Comparison of ENCODE assay signal across 1 cellular context in genomic region chrX:20477219-20477618, GRCh38.
TF ChIP-seq lines count a peak whose summit lies in the region.

No MANE protein-coding gene starts in this region.

TF ChIP-seq in HepG2, 621 proteins besides CTCF, POLR2A, EP300 and RAD21 (continued from another document and continues in another):
- TF ChIP-seq, protein P1, sequence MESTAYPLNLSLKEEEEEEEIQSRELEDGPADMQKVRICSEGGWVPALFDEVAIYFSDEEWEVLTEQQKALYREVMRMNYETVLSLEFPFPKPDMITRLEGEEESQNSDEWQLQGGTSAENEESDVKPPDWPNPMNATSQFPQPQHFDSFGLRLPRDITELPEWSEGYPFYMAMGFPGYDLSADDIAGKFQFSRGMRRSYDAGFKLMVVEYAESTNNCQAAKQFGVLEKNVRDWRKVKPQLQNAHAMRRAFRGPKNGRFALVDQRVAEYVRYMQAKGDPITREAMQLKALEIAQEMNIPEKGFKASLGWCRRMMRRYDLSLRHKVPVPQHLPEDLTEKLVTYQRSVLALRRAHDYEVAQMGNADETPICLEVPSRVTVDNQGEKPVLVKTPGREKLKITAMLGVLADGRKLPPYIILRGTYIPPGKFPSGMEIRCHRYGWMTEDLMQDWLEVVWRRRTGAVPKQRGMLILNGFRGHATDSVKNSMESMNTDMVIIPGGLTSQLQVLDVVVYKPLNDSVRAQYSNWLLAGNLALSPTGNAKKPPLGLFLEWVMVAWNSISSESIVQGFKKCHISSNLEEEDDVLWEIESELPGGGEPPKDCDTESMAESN (CRISPR knock-in tag; conservative IDR thresholded peaks at IDR 0.05), result no peak
- TF ChIP-seq RFX1 (IDR thresholded peaks at IDR 0.05) (no peak), FOXJ3 (CRISPR knock-in tag; IDR thresholded peaks at IDR 0.05; ENCODE audit: borderline replicate concordance) (peak; percentile 71; the same call in 1 of the 2 replicates), ELF3 (CRISPR knock-in tag; IDR thresholded peaks at IDR 0.05) (peak; percentile 65; the same call in 1 of the 2 replicates), RFXANK (CRISPR knock-in tag; IDR thresholded peaks at IDR 0.05) (no peak), STAG1 (CRISPR knock-in tag; IDR thresholded peaks at IDR 0.05) (no peak; the same call in 1 of the 2 replicates), ZNF616 (CRISPR knock-in tag; IDR thresholded peaks at IDR 0.05; ENCODE audit: low read depth) (no peak), CEBPG (CRISPR knock-in tag; IDR thresholded peaks at IDR 0.05) (no peak; the same call in 1 of the 2 replicates), HOMEZ (CRISPR knock-in tag; IDR thresholded peaks at IDR 0.05; ENCODE audit: low read depth) (no peak), ZNF646 (CRISPR knock-in tag; IDR thresholded peaks at IDR 0.05) (no peak), KDM2A (CRISPR knock-in tag; IDR thresholded peaks at IDR 0.05; ENCODE audit: borderline replicate concordance, low read depth) (no peak), JUNB (CRISPR knock-in tag; IDR thresholded peaks at IDR 0.05; ENCODE audit: borderline replicate concordance) (no peak), ZMYM3 (CRISPR knock-in tag; IDR thresholded peaks at IDR 0.05) (no peak), MIER2 (CRISPR knock-in tag; IDR thresholded peaks at IDR 0.05) (no peak), TOE1 (CRISPR knock-in tag; IDR thresholded peaks at IDR 0.05) (no peak), CENPX (CRISPR knock-in tag; IDR thresholded peaks at IDR 0.05) (no peak), ZNF768 (CRISPR knock-in tag; IDR thresholded peaks at IDR 0.05) (no peak), HCFC1 (IDR thresholded peaks at IDR 0.05; ENCODE audit: low read depth, low read length) (no peak), ZNF329 (CRISPR knock-in tag; IDR thresholded peaks at IDR 0.05; ENCODE audit: low read depth) (no peak), MLX (CRISPR knock-in tag; IDR thresholded peaks at IDR 0.05) (no peak), ARNT (IDR thresholded peaks at IDR 0.05) (no peak), USF2 (IDR thresholded peaks at IDR 0.05; ENCODE audit: low read depth, low read length) (no peak), USF2 (CRISPR knock-in tag; IDR thresholded peaks at IDR 0.05; ENCODE audit: borderline replicate concordance) (no peak), MATR3 (CRISPR knock-in tag; IDR thresholded peaks at IDR 0.05) (no peak), ZFP62 (CRISPR knock-in tag; IDR thresholded peaks at IDR 0.05) (no peak), HOXD1 (CRISPR knock-in tag; IDR thresholded peaks at IDR 0.05) (no peak), DNMT1 (CRISPR knock-in tag; IDR thresholded peaks at IDR 0.05) (no peak), ZBTB1 (CRISPR knock-in tag; IDR thresholded peaks at IDR 0.05; ENCODE audit: borderline replicate concordance) (no peak), SOX6 (IDR thresholded peaks at IDR 0.05) (no peak), SOX6 (CRISPR knock-in tag; IDR thresholded peaks at IDR 0.05) (peak; percentile 68; the same call in 1 of the 2 replicates), ZBTB20 (CRISPR knock-in tag; IDR thresholded peaks at IDR 0.05; ENCODE audit: borderline replicate concordance, low read depth) (peak; percentile 51; the same call in 1 of the 2 replicates), ZNF614 (CRISPR knock-in tag; IDR thresholded peaks at IDR 0.05; ENCODE audit: borderline replicate concordance) (0 out of 2 replicates have a peak, but pooled peaks have one; percentile 23), ZNF10 (CRISPR knock-in tag; IDR thresholded peaks at IDR 0.05; ENCODE audit: borderline replicate concordance, low read depth) (no peak), ZNF607 (CRISPR knock-in tag; IDR thresholded peaks at IDR 0.05; ENCODE audit: borderline replicate concordance) (no peak), FOXK1 (CRISPR knock-in tag; IDR thresholded peaks at IDR 0.05; ENCODE audit: borderline replicate concordance, low read depth) (no peak), ZSCAN31 (CRISPR knock-in tag; IDR thresholded peaks at IDR 0.05; ENCODE audit: low read depth) (no peak), IRF1 (CRISPR knock-in tag; IDR thresholded peaks at IDR 0.05; ENCODE audit: low read depth) (no peak), SIX1 (CRISPR knock-in tag; IDR thresholded peaks at IDR 0.05; ENCODE audit: borderline replicate concordance) (no peak), THAP8 (CRISPR knock-in tag; IDR thresholded peaks at IDR 0.05; ENCODE audit: borderline replicate concordance) (no peak)
- TF ChIP-seq, protein P2, sequence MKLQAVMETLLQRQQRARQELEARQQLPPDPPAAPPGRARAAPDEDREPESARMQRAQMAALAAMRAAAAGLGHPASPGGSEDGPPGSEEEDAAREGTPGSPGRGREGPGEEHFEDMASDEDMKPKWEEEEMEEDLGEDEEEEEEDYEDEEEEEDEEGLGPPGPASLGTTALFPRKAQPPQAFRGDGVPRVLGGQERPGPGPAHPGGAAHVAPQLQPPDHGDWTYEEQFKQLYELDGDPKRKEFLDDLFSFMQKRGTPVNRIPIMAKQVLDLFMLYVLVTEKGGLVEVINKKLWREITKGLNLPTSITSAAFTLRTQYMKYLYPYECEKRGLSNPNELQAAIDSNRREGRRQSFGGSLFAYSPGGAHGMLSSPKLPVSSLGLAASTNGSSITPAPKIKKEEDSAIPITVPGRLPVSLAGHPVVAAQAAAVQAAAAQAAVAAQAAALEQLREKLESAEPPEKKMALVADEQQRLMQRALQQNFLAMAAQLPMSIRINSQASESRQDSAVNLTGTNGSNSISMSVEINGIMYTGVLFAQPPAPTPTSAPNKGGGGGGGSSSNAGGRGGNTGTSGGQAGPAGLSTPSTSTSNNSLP (IDR thresholded peaks at IDR 0.05; ENCODE audit: low read depth, low read length), result no peak
- TF ChIP-seq, protein P3, sequence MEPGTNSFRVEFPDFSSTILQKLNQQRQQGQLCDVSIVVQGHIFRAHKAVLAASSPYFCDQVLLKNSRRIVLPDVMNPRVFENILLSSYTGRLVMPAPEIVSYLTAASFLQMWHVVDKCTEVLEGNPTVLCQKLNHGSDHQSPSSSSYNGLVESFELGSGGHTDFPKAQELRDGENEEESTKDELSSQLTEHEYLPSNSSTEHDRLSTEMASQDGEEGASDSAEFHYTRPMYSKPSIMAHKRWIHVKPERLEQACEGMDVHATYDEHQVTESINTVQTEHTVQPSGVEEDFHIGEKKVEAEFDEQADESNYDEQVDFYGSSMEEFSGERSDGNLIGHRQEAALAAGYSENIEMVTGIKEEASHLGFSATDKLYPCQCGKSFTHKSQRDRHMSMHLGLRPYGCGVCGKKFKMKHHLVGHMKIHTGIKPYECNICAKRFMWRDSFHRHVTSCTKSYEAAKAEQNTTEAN (CRISPR knock-in tag; conservative IDR thresholded peaks at IDR 0.05), result no peak
- TF ChIP-seq, protein P4, sequence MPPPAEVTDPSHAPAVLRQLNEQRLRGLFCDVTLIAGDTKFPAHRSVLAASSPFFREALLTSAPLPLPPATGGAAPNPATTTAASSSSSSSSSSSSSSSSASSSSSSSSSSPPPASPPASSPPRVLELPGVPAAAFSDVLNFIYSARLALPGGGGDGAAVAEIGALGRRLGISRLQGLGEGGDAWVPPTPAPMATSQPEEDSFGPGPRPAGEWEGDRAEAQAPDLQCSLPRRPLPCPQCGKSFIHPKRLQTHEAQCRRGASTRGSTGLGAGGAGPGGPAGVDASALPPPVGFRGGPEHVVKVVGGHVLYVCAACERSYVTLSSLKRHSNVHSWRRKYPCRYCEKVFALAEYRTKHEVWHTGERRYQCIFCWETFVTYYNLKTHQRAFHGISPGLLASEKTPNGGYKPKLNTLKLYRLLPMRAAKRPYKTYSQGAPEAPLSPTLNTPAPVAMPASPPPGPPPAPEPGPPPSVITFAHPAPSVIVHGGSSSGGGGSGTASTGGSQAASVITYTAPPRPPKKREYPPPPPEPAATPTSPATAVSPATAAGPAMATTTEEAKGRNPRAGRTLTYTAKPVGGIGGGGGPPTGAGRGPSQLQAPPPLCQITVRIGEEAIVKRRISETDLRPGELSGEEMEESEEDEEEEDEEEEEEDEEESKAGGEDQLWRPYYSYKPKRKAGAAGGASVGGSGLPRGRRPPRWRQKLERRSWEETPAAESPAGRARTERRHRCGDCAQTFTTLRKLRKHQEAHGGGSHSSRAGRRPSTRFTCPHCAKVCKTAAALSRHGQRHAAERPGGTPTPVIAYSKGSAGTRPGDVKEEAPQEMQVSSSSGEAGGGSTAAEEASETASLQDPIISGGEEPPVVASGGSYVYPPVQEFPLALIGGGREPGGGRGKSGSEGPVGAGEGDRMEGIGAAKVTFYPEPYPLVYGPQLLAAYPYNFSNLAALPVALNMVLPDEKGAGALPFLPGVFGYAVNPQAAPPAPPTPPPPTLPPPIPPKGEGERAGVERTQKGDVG (CRISPR knock-in tag; IDR thresholded peaks at IDR 0.05; ENCODE audit: borderline replicate concordance), result no peak
